Comparison of ENCODE assay signal across 2 cellular contexts in genomic region chr12:25719505-25719904, GRCh38.
TF ChIP-seq lines count a peak whose summit lies in the region.

No MANE protein-coding gene starts in this region.

TF ChIP-seq in A549, 52 proteins besides CTCF, POLR2A, EP300 and RAD21:
- no peak for TF ChIP-seq E2F6 (IDR thresholded peaks at IDR 0.05; ENCODE audit: borderline replicate concordance, low read depth)
- TF ChIP-seq JUNB (IDR thresholded peaks at IDR 0.05): no peak
- no peak for TF ChIP-seq PHF8 (IDR thresholded peaks at IDR 0.05; ENCODE audit: borderline replicate concordance, low read depth)
- TF ChIP-seq CBX8 (IDR thresholded peaks at IDR 0.05): no peak
- TF ChIP-seq ELK1 (IDR thresholded peaks at IDR 0.05; ENCODE audit: low read depth, low read length): no peak
- TF ChIP-seq GATA3 (IDR thresholded peaks at IDR 0.05; ENCODE audit: borderline replicate concordance): no peak
- no peak for TF ChIP-seq ESRRA (IDR thresholded peaks at IDR 0.05; ENCODE audit: borderline replicate concordance, low read length)
- no peak for TF ChIP-seq HDAC2 (IDR thresholded peaks at IDR 0.05)
- no peak for TF ChIP-seq ZSCAN20 (CRISPR knock-in tag; IDR thresholded peaks at IDR 0.05)
- no peak for TF ChIP-seq TP53 (CRISPR knock-in tag; IDR thresholded peaks at IDR 0.05)
- no peak for TF ChIP-seq RNF2 (IDR thresholded peaks at IDR 0.05; ENCODE audit: borderline replicate concordance, low read depth)
- TF ChIP-seq SREBF2 (IDR thresholded peaks at IDR 0.05): no peak

TF ChIP-seq in IMR-90, 13 proteins besides CTCF, POLR2A, EP300 and RAD21 (continued from another document):
- no peak for TF ChIP-seq USF2 (IDR thresholded peaks at IDR 0.05; ENCODE audit: low read depth, low read length)
- no peak for TF ChIP-seq MAZ (IDR thresholded peaks at IDR 0.05; ENCODE audit: borderline replicate concordance, low read depth, low read length)
- TF ChIP-seq BHLHE40 (IDR thresholded peaks at IDR 0.05; ENCODE audit: low read depth, low read length): no peak
- TF ChIP-seq CHD1 (IDR thresholded peaks at IDR 0.05; ENCODE audit: low read depth, low read length): no peak
